Comparison of ENCODE assay signal across 11 cellular contexts in the genomic region with DNA sequence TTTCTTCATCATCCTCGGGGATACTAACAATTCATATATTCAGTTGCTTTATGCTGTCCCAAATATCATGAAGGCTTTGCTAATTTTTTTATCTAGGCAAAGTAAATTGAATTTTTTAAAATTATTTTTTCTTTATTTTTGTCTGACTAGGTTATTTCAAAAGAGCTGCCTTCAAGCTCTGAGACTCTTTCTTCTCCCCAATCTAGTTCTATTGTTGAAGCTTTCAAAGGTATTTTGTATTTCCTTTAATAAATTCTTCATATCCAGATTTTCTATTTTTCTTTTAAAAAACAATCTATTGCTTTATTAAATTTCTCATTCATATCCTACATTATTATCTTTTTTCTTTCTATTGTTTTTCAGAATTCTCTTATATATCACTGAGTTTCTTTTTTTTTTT. TPM values are rescaled to one million over a fixed set of nuclear protein-coding genes. Genes with fewer than 3 reads are reported as not detected.
"Had no signal": no experiment of that assay in that cellular context is flagged by ENCODE, and none has a peak within 500 bp of the region (broad histone marks: within the 10 kb centered on the region; RNA-seq: fewer than 3 reads in every experiment).

No MANE protein-coding gene starts in this region.

- H3K4me3 ChIP-seq: GM23338 had no signal

- ATAC-seq: GM23338 had no signal

- DNase-seq: H9, HCEC 1CT, HFFc6, IMR-90, KBM-7 had no signal

- FAIRE-seq: H1, H54 had no signal

- H3K27ac ChIP-seq: HL-60, KMS-11 had no signal

RNA-seq across cellular contexts. Expression of gene TRIM15, which starts 16.8 kb away (rescaled TPM):
- total RNA-seq: HFFc6, HT1080, IMR-90 had no signal

RNA-seq across cellular contexts. Expression of gene TRIM10, which starts 19.1 kb away (rescaled TPM):
- total RNA-seq: H1, HFFc6, HT1080, IMR-90 had no signal

RNA-seq across cellular contexts. Expression of gene TRIM40, which starts 44.2 kb away (rescaled TPM):
- total RNA-seq: GM23338, H1, H9, HFFc6, HT1080, IMR-90 had no signal
